7 cellular contexts compared by ENCODE assay signal in genomic region chr15:78637776-78638435, GRCh38. TPM values are rescaled to one million over a fixed set of nuclear protein-coding genes. Genes with fewer than 3 reads are reported as not detected.
"Had no signal": no experiment of that assay in that cellular context is flagged by ENCODE, and none has a peak within 500 bp of the region (broad histone marks: within the 10 kb centered on the region; RNA-seq: fewer than 3 reads in every experiment).

No MANE protein-coding gene starts in this region.

- DNase-seq: central memory CD4-positive, alpha-beta T cell; mammary epithelial cell; upper lobe of left lung had no signal

- H3K27ac ChIP-seq: coronary artery, heart left ventricle, psoas muscle, suprapubic skin, upper lobe of left lung had no signal

- H3K36me3 ChIP-seq: heart left ventricle, suprapubic skin, upper lobe of left lung had no signal

- H3K4me3 ChIP-seq: coronary artery, heart left ventricle, psoas muscle, suprapubic skin, upper lobe of left lung had no signal

RNA-seq across cellular contexts. Expression of gene CHRNB4, which starts 3.1 kb away (rescaled TPM):
- polyA plus RNA-seq: heart left ventricle, psoas muscle had no signal

RNA-seq across cellular contexts. Expression of gene CHRNA3, which starts 17.1 kb away (rescaled TPM):
- polyA plus RNA-seq: mammary epithelial cell had no signal
